Comparison of ENCODE assay signal across 8 cellular contexts in genomic region chr7:99551329-99551728, GRCh38. TPM values are rescaled to one million over a fixed set of nuclear protein-coding genes. Genes with fewer than 3 reads are reported as not detected.
DNase-seq lines count a peak whose midpoint lies in the region; ATAC-seq and TF ChIP-seq lines count a peak whose summit lies in the region.

No MANE protein-coding gene starts in this region.

- H3K4me1 Mint-ChIP-seq in activated naive CD8-positive, alpha-beta T cell treated with anti-CD3 and anti-CD28 coated beads, Interleukin-2, amount 10 ng/mL, durations not matched to agents 7 days and 5 days, result peaks cover 21% of the 10 kb centered on the region

- no peak for TF ChIP-seq EP300 in stomach (IDR thresholded peaks at IDR 0.05)

- H3K36me3 ChIP-seq in iPS-20b (ENCODE audit: insufficient read depth, low read depth, low read length), result peaks cover 38% of the 10 kb centered on the region
- H3K36me3 ChIP-seq in stomach, result peaks cover 0 to 47% (median 35%) of the 10 kb centered on the region in 4 donors

- H3K4me3 ChIP-seq in iPS-20b (ENCODE audit: low read length), result peak overlapping the region; percentile 97
- H3K4me3 ChIP-seq in stomach, result peak overlapping the region; percentile 63 to 80 (median 72)

- no peak for TF ChIP-seq POLR2A in stomach (IDR thresholded peaks at IDR 0.05)

- peaks cover 10% of the 10 kb centered on the region; the same call in 1 of the 2 replicates for H3K9me3 ChIP-seq in iPS-20b (ENCODE audit: insufficient read depth, low read depth, low read length)
- H3K9me3 ChIP-seq in stomach, result peaks cover 0 to 7% (median 2%) of the 10 kb centered on the region in 4 donors

- H3K36me3 Mint-ChIP-seq in activated naive CD8-positive, alpha-beta T cell treated with anti-CD3 and anti-CD28 coated beads, Interleukin-2, amount 10 ng/mL, durations not matched to agents 7 days and 5 days, result peaks cover 41% of the 10 kb centered on the region

- H3K27me3 Mint-ChIP-seq in activated naive CD8-positive, alpha-beta T cell treated with anti-CD3 and anti-CD28 coated beads, Interleukin-2, amount 10 ng/mL, durations not matched to agents 7 days and 5 days, result no peaks in the 10 kb centered on the region

- peak overlapping the region; percentile 85 for H3K4me3 Mint-ChIP-seq in activated naive CD8-positive, alpha-beta T cell treated with anti-CD3 and anti-CD28 coated beads, Interleukin-2, amount 10 ng/mL, durations not matched to agents 7 days and 5 days

- 7 to 16% (median 11%) methylated on average over 15 of the region's 15 CpGs for WGBS in stomach, 5 donors

- DNase-seq in NCI-H82 (lab: John Stamatoyannopoulos, UW) (peak; percentile 22), NCI-H82 treated with DMSO at 0.1 percent for 48 hours (lab: John Stamatoyannopoulos, UW; ENCODE audit: unreplicated experiment) (no peak), stomach (no peak), NCI-H446 treated with DMSO at 0.1 percent for 48 hours (lab: John Stamatoyannopoulos, UW) (no peak), D341Med (ENCODE audit: low spot score) (no peak)
- peak; percentile 37 for DNase-seq in activated naive CD8-positive, alpha-beta T cell treated with anti-CD3 and anti-CD28 coated beads, Interleukin-2, amount 10 ng/mL, durations not matched to agents 7 days and 5 days

- intact Hi-C loops in stomach (cut with DNase I; ENCODE audit: low total_unique reads), result loop anchor here (10.0 kb wide), 1 partner anchor 47 kb away; the partner anchor contains the start of genes ZKSCAN5 and ZNF394

- peak overlapping the region; percentile 49 for H3K27ac Mint-ChIP-seq in activated naive CD8-positive, alpha-beta T cell treated with anti-CD3 and anti-CD28 coated beads, Interleukin-2, amount 10 ng/mL, durations not matched to agents 7 days and 5 days

- H3K27ac ChIP-seq in iPS-20b (ENCODE audit: low read length) (no peak overlapping the region), stomach (peak overlapping the region; percentile 80 to 91 (median 81))

- H3K9me3 Mint-ChIP-seq in activated naive CD8-positive, alpha-beta T cell treated with anti-CD3 and anti-CD28 coated beads, Interleukin-2, amount 10 ng/mL, durations not matched to agents 7 days and 5 days, result peaks cover 4% of the 10 kb centered on the region

- H3K4me1 ChIP-seq in iPS-20b (ENCODE audit: insufficient read depth, low read length) (no peaks in the 10 kb centered on the region), stomach (peaks cover 9 to 29% (median 15%) of the 10 kb centered on the region in 4 donors)

- no peak for TF ChIP-seq CTCF in stomach (IDR thresholded peaks at IDR 0.05)

- H3K9ac ChIP-seq in iPS-20b (ENCODE audit: low read depth, low read length), result peak overlapping the region; percentile 96

- POLR2A ChIA-PET in activated naive CD8-positive, alpha-beta T cell treated with anti-CD3 and anti-CD28 coated beads, Interleukin-2, amount 10 ng/mL, durations not matched to agents 7 days and 5 days (lab: Charles Lee), result interaction anchor here (0.6 to 2.9 kb wide), 5 partner anchors 12 to 80 kb away, joined by 3 to 22 read pairs (median 6); partner anchors contain the start of genes ZKSCAN5, ZNF394 and ZSCAN25

- ATAC-seq in activated naive CD8-positive, alpha-beta T cell treated with anti-CD3 and anti-CD28 coated beads, Interleukin-2, amount 10 ng/mL, durations not matched to agents 7 days and 5 days (ENCODE audit: low read depth), result no peak
- ATAC-seq in HG02759 (IDR thresholded peaks at IDR 0.05; ENCODE audit: unreplicated experiment), result no peak

- H3K27me3 ChIP-seq in iPS-20b (ENCODE audit: insufficient read depth, low read length) (no peaks in the 10 kb centered on the region), stomach (no peaks in the 10 kb centered on the region)

RNA-seq across cellular contexts. Expression of gene FAM200A, which starts 0.6 kb away (rescaled TPM):
- total RNA-seq in activated naive CD8-positive, alpha-beta T cell treated with anti-CD3 and anti-CD28 coated beads, Interleukin-2, amount 10 ng/mL, durations not matched to agents 7 days and 5 days, result 1 to 10 TPM; 6.9 to 7.3 TPM
- 10 to 100 TPM in 1 of 5 donors, 1 to 10 TPM in 2, under 1 TPM in 2; 0.45 to 35.9 (median 3.3) TPM for total RNA-seq in stomach
- 1 to 10 TPM; 3.1 to 4.2 (median 3.5) TPM for polyA plus RNA-seq in stomach

RNA-seq across cellular contexts. Expression of gene ZNF655, which starts 7.1 kb away (rescaled TPM):
- 100 to 1,000 TPM; 133 to 134 TPM for total RNA-seq in activated naive CD8-positive, alpha-beta T cell treated with anti-CD3 and anti-CD28 coated beads, Interleukin-2, amount 10 ng/mL, durations not matched to agents 7 days and 5 days
- total RNA-seq in stomach, result 100 to 1,000 TPM in 2 of 5 donors, 10 to 100 TPM in 3; 55.8 to 162 (median 94.5) TPM
- 10 to 100 TPM; 33.0 to 41.2 (median 37.5) TPM for polyA plus RNA-seq in stomach

RNA-seq across cellular contexts. Expression of gene TMEM225B, which starts 46.7 kb away (rescaled TPM):
- total RNA-seq in activated naive CD8-positive, alpha-beta T cell treated with anti-CD3 and anti-CD28 coated beads, Interleukin-2, amount 10 ng/mL, durations not matched to agents 7 days and 5 days, result 1 to 10 TPM; 1.2 to 2.3 TPM
- total RNA-seq in stomach, result 1 to 10 TPM in 1 of 5 donors, under 1 TPM in 1, not detected in 3; 0.73 to 4.3 TPM
- polyA plus RNA-seq in stomach, result 1 to 10 TPM in 1 of 3 donors, under 1 TPM in 1, not detected in 1; 0.75 to 1.2 TPM

RNA-seq across cellular contexts. Expression of gene ZKSCAN5, which starts 46.9 kb away (rescaled TPM):
- total RNA-seq in activated naive CD8-positive, alpha-beta T cell treated with anti-CD3 and anti-CD28 coated beads, Interleukin-2, amount 10 ng/mL, durations not matched to agents 7 days and 5 days, result 10 to 100 TPM; 12.7 to 13.5 TPM
- 10 to 100 TPM in 1 of 5 donors, 1 to 10 TPM in 3, under 1 TPM in 1; 0.58 to 11.4 (median 4.0) TPM for total RNA-seq in stomach
- polyA plus RNA-seq in stomach, result 1 to 10 TPM; 2.7 to 3.8 (median 2.9) TPM

RNA-seq across cellular contexts. Expression of gene ZNF394, which starts 51.2 kb away (rescaled TPM):
- total RNA-seq in activated naive CD8-positive, alpha-beta T cell treated with anti-CD3 and anti-CD28 coated beads, Interleukin-2, amount 10 ng/mL, durations not matched to agents 7 days and 5 days, result 10 to 100 TPM; 65.1 to 71.2 TPM
- 100 to 1,000 TPM in 1 of 5 donors, 10 to 100 TPM in 4; 16.9 to 177 (median 48.0) TPM for total RNA-seq in stomach
- 10 to 100 TPM; 15.7 to 16.7 (median 16.4) TPM for polyA plus RNA-seq in stomach

Comparison
In these comparisons a context has a peak if more than half of its experiments do, and no peak if none do; other contexts are left out.
1. DNase-seq: peak in NCI-H82 (single experiment) and activated naive CD8-positive, alpha-beta T cell treated with anti-CD3 and anti-CD28 coated beads, Interleukin-2, amount 10 ng/mL, durations not matched to agents 7 days and 5 days (single experiment); none in NCI-H82 treated with DMSO at 0.1 percent for 48 hours (single experiment), stomach (single experiment), NCI-H446 treated with DMSO at 0.1 percent for 48 hours (single experiment) and D341Med (single experiment).